Comparison of ENCODE assay signal across 8 cellular contexts in the genomic region with DNA sequence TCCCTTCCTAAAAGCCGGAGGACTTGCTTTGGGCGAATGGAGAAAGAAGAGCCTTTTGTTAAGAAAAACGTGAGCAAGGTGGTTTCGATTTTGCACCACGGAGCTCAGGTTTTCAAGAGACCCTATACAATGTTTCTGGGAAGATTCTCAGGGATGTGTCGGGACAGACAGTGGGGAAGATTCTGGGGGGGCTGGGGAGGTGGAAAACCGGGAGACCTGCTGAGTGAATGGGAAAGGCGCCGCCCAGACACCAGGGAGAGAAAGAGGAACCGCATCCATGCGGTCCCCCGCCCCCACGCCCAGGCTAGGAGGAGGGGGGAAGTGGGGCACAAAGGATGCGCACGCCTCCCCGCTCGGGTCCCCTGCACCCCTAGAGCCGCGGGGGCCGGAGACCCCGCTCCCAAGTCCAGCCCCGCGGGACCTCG. TPM values are rescaled to one million over a fixed set of nuclear protein-coding genes. Genes with fewer than 3 reads are reported as not detected.
DNase-seq lines count a peak whose midpoint lies in the region; ATAC-seq and TF ChIP-seq lines count a peak whose summit lies in the region.

No MANE protein-coding gene starts in this region.

- no peaks in the 10 kb centered on the region for H3K9me3 ChIP-seq in BE2C

- DNase-seq in BE2C (peak; percentile 72), RPMI7951 (ENCODE audit: low read depth) (peak; percentile 39), cardiac septum (ENCODE audit: low spot score) (peak; percentile 92), posterior cingulate gyrus (peak; percentile 56 to 96 (median 73)), inferior parietal cortex (ENCODE audit: extremely low spot score) (no peak)

- no peak for TF ChIP-seq CTCF in BE2C (IDR thresholded peaks at IDR 0.05; ENCODE audit: low read depth, low read length)

- H3K27me3 ChIP-seq in BE2C: no peaks in the 10 kb centered on the region

- peaks cover 26% of the 10 kb centered on the region for H3K36me3 Mint-ChIP-seq in activated naive CD4-positive, alpha-beta T cell treated with anti-CD3 and anti-CD28 coated beads, Interleukin-2, amount 50 U/mL, for 24 hours

- peak overlapping the region; percentile 96 for H3K4me3 ChIP-seq in BE2C (ENCODE audit: low read depth, low read length)

- ATAC-seq in GM19043 (IDR thresholded peaks at IDR 0.05; ENCODE audit: low read depth, unreplicated experiment): peak; percentile 9
- ATAC-seq in HG03354 (IDR thresholded peaks at IDR 0.05; ENCODE audit: poor library complexity, severe bottlenecking, unreplicated experiment): peak; percentile 39

- H3K4me1 ChIP-seq in BE2C: peaks cover 9% of the 10 kb centered on the region

- no peaks in the 10 kb centered on the region for H3K27me3 Mint-ChIP-seq in activated naive CD4-positive, alpha-beta T cell treated with anti-CD3 and anti-CD28 coated beads, Interleukin-2, amount 50 U/mL, for 24 hours

- peak overlapping the region; percentile 98 for H3K27ac Mint-ChIP-seq in activated naive CD4-positive, alpha-beta T cell treated with anti-CD3 and anti-CD28 coated beads, Interleukin-2, amount 50 U/mL, for 24 hours

- no peaks in the 10 kb centered on the region for H3K9me3 Mint-ChIP-seq in activated naive CD4-positive, alpha-beta T cell treated with anti-CD3 and anti-CD28 coated beads, Interleukin-2, amount 50 U/mL, for 24 hours

- peaks cover 45% of the 10 kb centered on the region for H3K36me3 ChIP-seq in BE2C

- peaks cover 38% of the 10 kb centered on the region for H3K4me1 Mint-ChIP-seq in activated naive CD4-positive, alpha-beta T cell treated with anti-CD3 and anti-CD28 coated beads, Interleukin-2, amount 50 U/mL, for 24 hours

- peak overlapping the region; percentile 100 for H3K4me3 Mint-ChIP-seq in activated naive CD4-positive, alpha-beta T cell treated with anti-CD3 and anti-CD28 coated beads, Interleukin-2, amount 50 U/mL, for 24 hours

- intact Hi-C loops in cardiac septum (cut with DNase I) (loop anchor here (1.0 to 2.0 kb wide), 2 partner anchors 40 to 63 kb away; no protein-coding TSS in a partner anchor), posterior cingulate gyrus (cut with DNase I) (loop anchor here (1.0 to 2.0 kb wide), 3 partner anchors 35 to 67 kb away; no protein-coding TSS in a partner anchor)

RNA-seq across cellular contexts. Expression of a gene that starts 0.7 kb away (rescaled TPM):
- 288 TPM for polyA plus RNA-seq in BE2C (2012; ENCODE audit: insufficient read depth, insufficient read length, low read depth)
- total RNA-seq in RPMI7951 (2014; rRNA removed; shearing (Covaris generic)): 80.4 and 89.8 TPM in 2 replicates
- total RNA-seq in cardiac septum: 183 TPM

RNA-seq across cellular contexts. Expression of a gene that starts 51.4 kb away (rescaled TPM):
- polyA plus RNA-seq in BE2C (2012; ENCODE audit: insufficient read depth, insufficient read length, low read depth): 3.5 TPM
- 0.10 and 0.60 TPM in 2 replicates for total RNA-seq in RPMI7951 (2014; rRNA removed; shearing (Covaris generic))
- 0.51 TPM for total RNA-seq in cardiac septum

RNA-seq across cellular contexts. Expression of a gene that starts 55.6 kb away (rescaled TPM):
- 659 TPM for polyA plus RNA-seq in BE2C (2012; ENCODE audit: insufficient read depth, insufficient read length, low read depth)
- 147 and 157 TPM in 2 replicates for total RNA-seq in RPMI7951 (2014; rRNA removed; shearing (Covaris generic))
- total RNA-seq in cardiac septum: 2,571 TPM

Comparison
In these comparisons a context has a peak if more than half of its experiments do, and no peak if none do; other contexts are left out.
1. RNA of a gene that starts 55.6 kb away (total RNA-seq): 2,571 TPM in cardiac septum (single experiment); 147 to 157 TPM in RPMI7951; every median in the first group is over 10 times any median in the second.